Comparison of ENCODE assay signal across 1 cellular context in the genomic region with DNA sequence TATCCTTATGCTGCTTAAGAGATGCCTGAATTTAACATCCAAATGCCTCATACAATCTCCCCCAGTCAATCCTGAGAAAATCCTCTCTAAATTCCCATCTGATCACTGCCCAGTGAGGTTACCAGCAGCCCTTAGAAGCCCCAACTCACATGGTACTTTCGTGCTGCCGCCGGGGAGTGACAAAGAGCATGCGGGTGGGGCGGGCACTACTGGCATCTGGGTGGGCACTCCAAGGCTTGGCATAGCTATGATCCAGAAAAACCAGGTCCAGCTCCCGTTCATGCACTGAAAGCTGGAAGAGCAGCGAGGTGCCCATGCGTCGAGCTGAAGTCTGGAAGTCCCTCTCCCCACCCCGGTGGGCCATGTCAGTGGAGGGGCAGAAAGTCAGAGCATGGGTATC.
TF ChIP-seq lines count a peak whose summit lies in the region.

No MANE protein-coding gene starts in this region.

TF ChIP-seq in liver, 16 proteins besides CTCF, POLR2A, EP300 and RAD21 (continued from another document):
- TF ChIP-seq, protein P1, sequence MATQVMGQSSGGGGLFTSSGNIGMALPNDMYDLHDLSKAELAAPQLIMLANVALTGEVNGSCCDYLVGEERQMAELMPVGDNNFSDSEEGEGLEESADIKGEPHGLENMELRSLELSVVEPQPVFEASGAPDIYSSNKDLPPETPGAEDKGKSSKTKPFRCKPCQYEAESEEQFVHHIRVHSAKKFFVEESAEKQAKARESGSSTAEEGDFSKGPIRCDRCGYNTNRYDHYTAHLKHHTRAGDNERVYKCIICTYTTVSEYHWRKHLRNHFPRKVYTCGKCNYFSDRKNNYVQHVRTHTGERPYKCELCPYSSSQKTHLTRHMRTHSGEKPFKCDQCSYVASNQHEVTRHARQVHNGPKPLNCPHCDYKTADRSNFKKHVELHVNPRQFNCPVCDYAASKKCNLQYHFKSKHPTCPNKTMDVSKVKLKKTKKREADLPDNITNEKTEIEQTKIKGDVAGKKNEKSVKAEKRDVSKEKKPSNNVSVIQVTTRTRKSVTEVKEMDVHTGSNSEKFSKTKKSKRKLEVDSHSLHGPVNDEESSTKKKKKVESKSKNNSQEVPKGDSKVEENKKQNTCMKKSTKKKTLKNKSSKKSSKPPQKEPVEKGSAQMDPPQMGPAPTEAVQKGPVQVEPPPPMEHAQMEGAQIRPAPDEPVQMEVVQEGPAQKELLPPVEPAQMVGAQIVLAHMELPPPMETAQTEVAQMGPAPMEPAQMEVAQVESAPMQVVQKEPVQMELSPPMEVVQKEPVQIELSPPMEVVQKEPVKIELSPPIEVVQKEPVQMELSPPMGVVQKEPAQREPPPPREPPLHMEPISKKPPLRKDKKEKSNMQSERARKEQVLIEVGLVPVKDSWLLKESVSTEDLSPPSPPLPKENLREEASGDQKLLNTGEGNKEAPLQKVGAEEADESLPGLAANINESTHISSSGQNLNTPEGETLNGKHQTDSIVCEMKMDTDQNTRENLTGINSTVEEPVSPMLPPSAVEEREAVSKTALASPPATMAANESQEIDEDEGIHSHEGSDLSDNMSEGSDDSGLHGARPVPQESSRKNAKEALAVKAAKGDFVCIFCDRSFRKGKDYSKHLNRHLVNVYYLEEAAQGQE (IDR thresholded peaks at IDR 0.05), result no peak
- TF ChIP-seq, protein P2, sequence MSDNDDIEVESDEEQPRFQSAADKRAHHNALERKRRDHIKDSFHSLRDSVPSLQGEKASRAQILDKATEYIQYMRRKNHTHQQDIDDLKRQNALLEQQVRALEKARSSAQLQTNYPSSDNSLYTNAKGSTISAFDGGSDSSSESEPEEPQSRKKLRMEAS (IDR thresholded peaks at IDR 0.05), result no peak
- TF ChIP-seq TAF1 (conservative IDR thresholded peaks at IDR 0.05) (no peak), SP1 (IDR thresholded peaks at IDR 0.05) (no peak), RXRA (IDR thresholded peaks at IDR 0.05) (no peak), JUND (IDR thresholded peaks at IDR 0.05) (no peak), NR2F2 (IDR thresholded peaks at IDR 0.05) (no peak)
